In genomic region chr10:122344741-122345258, GRCh38 we compare ENCODE assay signal across 12 cellular contexts. TPM values are rescaled to one million over a fixed set of nuclear protein-coding genes. Genes with fewer than 3 reads are reported as not detected.
DNase-seq lines count a peak whose midpoint lies in the region; ATAC-seq and TF ChIP-seq lines count a peak whose summit lies in the region.
"Had no signal": no experiment of that assay in that cellular context is flagged by ENCODE, and none has a peak within 500 bp of the region (broad histone marks: within the 10 kb centered on the region; RNA-seq: fewer than 3 reads in every experiment).

No MANE protein-coding gene starts in this region.

- no peaks in the 10 kb centered on the region for H3K9me3 ChIP-seq in MG63
- H3K9me3 ChIP-seq: psoas muscle had no signal

- no peak for TF ChIP-seq CTCF in WTC11 (IDR thresholded peaks at IDR 0.05)
- no peak for TF ChIP-seq CTCF in CD14-positive monocyte (IDR thresholded peaks at IDR 0.05)

- H3K4me3 ChIP-seq in MG63 = no peak overlapping the region
- H3K4me3 ChIP-seq: psoas muscle had no signal

- CTCF ChIA-PET in activated CD4-positive, alpha-beta T cell treated with anti-CD3 and anti-CD28 coated beads for 36 hours (lab: Charles Lee) = interaction anchor here (0.6 to 5.9 kb wide), 3 partner anchors 11 to 90 kb away, joined by 3 to 64 read pairs (median 3); no protein-coding TSS in a partner anchor
- CTCF ChIA-PET in WTC11 (lab: Charles Lee) = interaction anchor here (0.6 to 1.8 kb wide), 3 partner anchors 29 to 201 kb away, joined by 3 to 7 read pairs (median 4); partner anchors contain the start of gene PLEKHA1

- H3K4me3 Mint-ChIP-seq in activated CD4-positive, alpha-beta T cell treated with anti-CD3 and anti-CD28 coated beads for 36 hours = no peak overlapping the region
- H3K4me3 Mint-ChIP-seq in WTC11 (no peak overlapping the region), CD14-positive monocyte (no peak overlapping the region)
- H3K4me3 Mint-ChIP-seq: activated naive CD4-positive, alpha-beta T cell treated with anti-CD3 and anti-CD28 coated beads for 36 hours had no signal

- intact Hi-C loops in activated CD4-positive, alpha-beta T cell treated with anti-CD3 and anti-CD28 coated beads for 36 hours (cut with DNase I, micrococcal nuclease) = loop anchor here (5.0 kb wide), 2 partner anchors 47 to 358 kb away; no protein-coding TSS in a partner anchor
- intact Hi-C loops in head of caudate nucleus (cut with DNase I) = loop anchor here (5.0 to 10.0 kb wide), 2 partner anchors 47 to 90 kb away; no protein-coding TSS in a partner anchor
- intact Hi-C loops in CD14-positive monocyte (cut with micrococcal nuclease) = loop anchor here in 1 of 2 donors (5.0 kb wide), 1 partner anchor 88 kb away; no protein-coding TSS in a partner anchor

- peaks cover 11% of the 10 kb centered on the region for H3K4me1 Mint-ChIP-seq in activated CD4-positive, alpha-beta T cell treated with anti-CD3 and anti-CD28 coated beads for 36 hours
- H3K4me1 Mint-ChIP-seq in WTC11 (peaks cover 49% of the 10 kb centered on the region), CD14-positive monocyte (peaks cover 6% of the 10 kb centered on the region)

- H3K36me3 ChIP-seq in MG63 = no peaks in the 10 kb centered on the region

- ATAC-seq in activated CD4-positive, alpha-beta T cell treated with anti-CD3 and anti-CD28 coated beads for 36 hours = peak; percentile 59
- ATAC-seq in WTC11 = no peak

- no peaks in the 10 kb centered on the region for H3K27me3 ChIP-seq in MG63

- no peaks in the 10 kb centered on the region for H3K36me3 Mint-ChIP-seq in activated CD4-positive, alpha-beta T cell treated with anti-CD3 and anti-CD28 coated beads for 36 hours (ENCODE audit: low read depth)
- H3K36me3 Mint-ChIP-seq in WTC11 (peaks cover 29% of the 10 kb centered on the region), CD14-positive monocyte (no peaks in the 10 kb centered on the region)

- no peaks in the 10 kb centered on the region for H3K9me3 Mint-ChIP-seq in activated CD4-positive, alpha-beta T cell treated with anti-CD3 and anti-CD28 coated beads for 36 hours (ENCODE audit: low read depth)
- H3K9me3 Mint-ChIP-seq in WTC11 = peaks cover 41% of the 10 kb centered on the region
- peaks cover 0 to 1% (median 0%) of the 10 kb centered on the region in 7 donors for H3K9me3 Mint-ChIP-seq in CD14-positive monocyte

- H3K27me3 Mint-ChIP-seq in activated CD4-positive, alpha-beta T cell treated with anti-CD3 and anti-CD28 coated beads for 36 hours = no peaks in the 10 kb centered on the region
- peaks cover 28% of the 10 kb centered on the region for H3K27me3 Mint-ChIP-seq in WTC11 (ENCODE audit: low read depth)
- peaks cover 2 to 10% (median 5%) of the 10 kb centered on the region in 3 donors for H3K27me3 Mint-ChIP-seq in CD14-positive monocyte (ENCODE audit: low read depth in 3 of 3)

- POLR2A ChIA-PET in activated CD4-positive, alpha-beta T cell treated with anti-CD3 and anti-CD28 coated beads for 36 hours (lab: Charles Lee) = no interaction called here
- POLR2A ChIA-PET in WTC11 (lab: Charles Lee) = no interaction called here

- DNase-seq in activated CD4-positive, alpha-beta T cell treated with anti-CD3 and anti-CD28 coated beads for 36 hours = peak; percentile 35
- no peak for DNase-seq in activated CD4-positive, alpha-beta T cell treated with anti-CD3 and anti-CD28 coated beads, Interleukin-2, amount 50 U/mL, for 4 hours
- DNase-seq in WTC11 (ENCODE audit: low spot score) = no peak
- peak in 34 of 42 donors; percentile 27 to 83 (median 44) for DNase-seq in head of caudate nucleus
- DNase-seq in smooth muscle cell of the brain vasculature (ENCODE audit: low read depth, low spot score) = peak; percentile 7
- DNase-seq in MG63 = no peak
- no peak for DNase-seq in CD14-positive monocyte (ENCODE audit: low spot score)
- DNase-seq in stimulated activated CD4-positive, alpha-beta T cell treated with anti-CD3 and anti-CD28 coated beads, Interleukin-1b, Interleukin-23, amount 100 ng/mL, for 48 hours = no peak
- DNase-seq: activated naive CD4-positive, alpha-beta T cell treated with anti-CD3 and anti-CD28 coated beads for 36 hours; GDM1; NCI-H1436; psoas muscle had no signal

- no peak overlapping the region for H3K27ac Mint-ChIP-seq in activated CD4-positive, alpha-beta T cell treated with anti-CD3 and anti-CD28 coated beads for 36 hours
- H3K27ac Mint-ChIP-seq in WTC11 (0 out of 2 replicates have a peak overlapping the region, but pooled peaks have one; percentile 33), CD14-positive monocyte (no peak overlapping the region)
- H3K27ac Mint-ChIP-seq: activated naive CD4-positive, alpha-beta T cell treated with anti-CD3 and anti-CD28 coated beads for 36 hours had no signal

TF ChIP-seq in WTC11, 78 proteins besides CTCF, POLR2A, EP300 and RAD21 (continues in another document):
- TF ChIP-seq USF2 (CRISPR knock-in tag; IDR thresholded peaks at IDR 0.05) = peak; percentile 32
- TF ChIP-seq TEAD1 (CRISPR knock-in tag; IDR thresholded peaks at IDR 0.05) = no peak
- TF ChIP-seq SMAD4 (CRISPR knock-in tag; IDR thresholded peaks at IDR 0.05) = no peak
- TF ChIP-seq USF1 (CRISPR knock-in tag; IDR thresholded peaks at IDR 0.05) = 0 out of 2 replicates have a peak, but pooled peaks have one; percentile 17
- TF ChIP-seq NR2C2 (CRISPR knock-in tag; IDR thresholded peaks at IDR 0.05) = no peak
- no peak for TF ChIP-seq ATF3 (CRISPR knock-in tag; conservative IDR thresholded peaks at IDR 0.05)
- TF ChIP-seq JUN (CRISPR knock-in tag; IDR thresholded peaks at IDR 0.05) = no peak
- no peak for TF ChIP-seq TEAD4 (CRISPR knock-in tag; IDR thresholded peaks at IDR 0.05)
- no peak for TF ChIP-seq TCF7 (CRISPR knock-in tag; IDR thresholded peaks at IDR 0.05; ENCODE audit: low read depth)
- no peak for TF ChIP-seq HMGXB4 (CRISPR knock-in tag; IDR thresholded peaks at IDR 0.05)
- no peak for TF ChIP-seq ZNF425 (CRISPR knock-in tag; conservative IDR thresholded peaks at IDR 0.05)
- no peak for TF ChIP-seq ZNF423 (CRISPR knock-in tag; IDR thresholded peaks at IDR 0.05)
- TF ChIP-seq ESRRA (CRISPR knock-in tag; IDR thresholded peaks at IDR 0.05; ENCODE audit: borderline replicate concordance) = no peak
- TF ChIP-seq ZNF317 (CRISPR knock-in tag; IDR thresholded peaks at IDR 0.05; ENCODE audit: borderline replicate concordance, low read depth) = no peak
- TF ChIP-seq FOXJ3 (CRISPR knock-in tag; IDR thresholded peaks at IDR 0.05; ENCODE audit: borderline replicate concordance) = no peak
- TF ChIP-seq MYBL2 (CRISPR knock-in tag; IDR thresholded peaks at IDR 0.05) = no peak

RNA-seq across cellular contexts. Expression of gene PLEKHA1, which starts 29.7 kb away (rescaled TPM):
- total RNA-seq in activated CD4-positive, alpha-beta T cell treated with anti-CD3 and anti-CD28 coated beads for 36 hours = 10 to 100 TPM in 1 of 2 experiments, 1 to 10 TPM in 1; 7.7 to 11.7 TPM
- 34.6 to 46.6 TPM (median 43.7 TPM) in 3 replicates for total RNA-seq in WTC11 (2021)
- total RNA-seq in MG63 (2014; rRNA removed; shearing (Covaris generic); ENCODE audit: low replicate concordance) = 13.2 and 16.0 TPM in 2 replicates
- polyA plus RNA-seq in CD14-positive monocyte = 10 to 100 TPM; 12.3 to 14.9 TPM

Comparison
In these comparisons a context has a peak if more than half of its experiments do, and no peak if none do; other contexts are left out.
1. DNase-seq: peak in activated CD4-positive, alpha-beta T cell treated with anti-CD3 and anti-CD28 coated beads for 36 hours (single experiment), head of caudate nucleus (34 of 42) and smooth muscle cell of the brain vasculature (single experiment); none in activated CD4-positive, alpha-beta T cell treated with anti-CD3 and anti-CD28 coated beads, Interleukin-2, amount 50 U/mL, for 4 hours (0 of 2), WTC11 (single experiment), MG63 (single experiment), CD14-positive monocyte (single experiment) and stimulated activated CD4-positive, alpha-beta T cell treated with anti-CD3 and anti-CD28 coated beads, Interleukin-1b, Interleukin-23, amount 100 ng/mL, for 48 hours (single experiment).